8 cellular contexts compared by ENCODE assay signal in the genomic region with DNA sequence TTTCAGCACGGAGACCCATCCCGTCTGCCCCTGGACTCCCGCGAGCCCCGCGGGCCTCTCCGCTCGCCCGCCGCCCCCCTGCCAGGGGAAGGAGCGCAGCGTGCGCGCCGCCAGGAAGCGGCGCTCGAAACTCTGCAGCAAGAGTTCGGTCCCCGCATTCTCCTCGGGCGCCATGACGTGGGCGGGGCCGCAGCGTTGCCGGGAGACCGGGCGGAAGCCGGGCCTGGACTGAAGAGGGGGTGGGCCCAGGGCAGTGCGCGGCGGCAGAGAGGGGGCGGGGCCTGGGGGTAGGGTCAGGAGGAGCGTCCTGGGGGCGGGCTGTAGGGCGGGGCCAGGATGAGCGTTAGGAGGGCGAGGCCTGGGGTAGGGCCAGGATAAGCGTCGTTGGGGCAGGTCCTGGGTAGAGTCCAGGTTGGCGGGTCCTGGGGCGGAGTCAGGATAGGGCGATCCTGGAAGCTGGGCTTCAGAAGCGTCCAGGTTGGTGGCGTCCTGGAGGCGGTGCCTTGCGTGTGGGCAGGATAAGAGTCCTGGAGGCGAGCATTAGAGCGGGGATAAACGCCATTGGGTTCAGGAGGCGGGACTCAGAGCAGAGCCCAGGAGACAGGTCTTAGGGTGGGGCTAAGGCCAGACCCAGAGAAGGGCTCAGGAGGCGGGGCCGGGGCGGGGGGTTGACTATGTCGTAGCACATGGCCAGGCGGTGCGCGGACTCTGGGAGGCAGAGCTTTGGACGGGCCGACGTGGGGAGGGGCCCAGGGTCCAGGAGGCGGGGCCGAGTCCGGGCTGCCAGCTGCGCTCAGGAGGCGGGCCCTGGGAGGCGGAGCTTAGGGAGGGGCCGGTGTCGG.
A peak's percentile ranks its signal among the peaks of the same experiment; 100 is the strongest.
DNase-seq lines count a peak whose midpoint lies in the region; ATAC-seq, FAIRE-seq and TF ChIP-seq lines count a peak whose summit lies in the region.
"Not testable (repeated sequence)": the region's sequence is repeated elsewhere in the genome, so short reads cannot be mapped to it uniquely, and the experiment has no call there.

No MANE protein-coding gene starts in this region.

- CTCF ChIA-PET in GM10248 (lab: Yijun Ruan, JAX) = not testable (repeated sequence)

- POLR2A ChIA-PET in GM10248 (lab: Yijun Ruan, JAX) = not testable (repeated sequence)

- H3K36me3 ChIP-seq in cardiac muscle cell, pancreas, thyroid gland: not testable (repeated sequence)

- WGBS in adipose tissue, 3 donors = 0 to 1% (median 0%) methylated on average over 49 to 70 of the region's 70 CpGs
- WGBS in pancreas, 2 donors = 1% methylated on average over 60 to 70 of the region's 70 CpGs
- 0% methylated on average over 9 to 24 of the region's 70 CpGs for WGBS in thyroid gland, 2 donors

- H3K27me3 ChIP-seq in cardiac muscle cell, pancreas, thyroid gland: not testable (repeated sequence)

- not testable (repeated sequence) for H3K4me1 ChIP-seq in cardiac muscle cell (ENCODE audit: low read depth); pancreas
- H3K4me1 ChIP-seq in thyroid gland = peaks cover 5 to 10% of the 10 kb centered on the region in 2 donors

- peak; percentile 71 for FAIRE-seq in pancreas (lab: Jason Lieb, UNC)

- ATAC-seq in HG02763 (IDR thresholded peaks at IDR 0.05; ENCODE audit: unreplicated experiment) = peak; percentile 100
- peak; percentile 100 for ATAC-seq in pancreas

- peak overlapping the region; percentile 57 for H3K4me3 ChIP-seq in cardiac muscle cell
- peak overlapping the region; percentile 30 to 84 (median 70) for H3K4me3 ChIP-seq in pancreas
- peak overlapping the region; percentile 21 to 97 (median 77) for H3K4me3 ChIP-seq in thyroid gland (replicated peaks in 1 of 3)

- peak in 1 of 2 donors; percentile 52 for TF ChIP-seq POLR2A in thyroid gland (IDR thresholded peaks at IDR 0.05)

- peak; percentile 20 for TF ChIP-seq CTCF in GM10248 (IDR thresholded peaks at IDR 0.05; ENCODE audit: control extremely low read depth, extremely low read depth, low read depth, missing control alignments)
- not testable (repeated sequence) for TF ChIP-seq CTCF in cardiac muscle cell (IDR thresholded peaks at IDR 0.05; ENCODE audit: low read depth, low read length); pancreas (IDR thresholded peaks at IDR 0.05); thyroid gland (IDR thresholded peaks at IDR 0.05)

- DNase-seq in GM10248 (ENCODE audit: extremely low spot score) (peak; percentile 93), NCI-H128 (lab: John Stamatoyannopoulos, UW; ENCODE audit: unreplicated experiment) (peak; percentile 80), T follicular helper cell (ENCODE audit: low read depth) (peak; percentile 97), cardiac muscle cell (ENCODE audit: low read depth in 1 of 2, low spot score in 1 of 2) (peak; percentile 97 to 99), pancreas (peak; percentile 97 to 100 (median 99)), thyroid gland (peak; percentile 99)

- not testable (repeated sequence) for H3K9me3 ChIP-seq in cardiac muscle cell (ENCODE audit: low read depth); pancreas; thyroid gland

- intact Hi-C loops in pancreas (cut with DNase I); thyroid gland (cut with DNase I): not testable (repeated sequence)

- H3K27ac ChIP-seq in adipose tissue (ENCODE audit: low read depth, low read length) (peak overlapping the region; percentile 54), cardiac muscle cell (peak overlapping the region; percentile 81), pancreas (peak overlapping the region; percentile 16 to 86 (median 68)), thyroid gland (peak overlapping the region; percentile 71 to 86 (median 75))

Comparison
In these comparisons a context has a peak if more than half of its experiments do, and no peak if none do; other contexts are left out.
1. Peak in every context shown above with its lines: DNase-seq, ATAC-seq, H3K4me3 ChIP-seq and H3K27ac ChIP-seq.